In the genomic region with DNA sequence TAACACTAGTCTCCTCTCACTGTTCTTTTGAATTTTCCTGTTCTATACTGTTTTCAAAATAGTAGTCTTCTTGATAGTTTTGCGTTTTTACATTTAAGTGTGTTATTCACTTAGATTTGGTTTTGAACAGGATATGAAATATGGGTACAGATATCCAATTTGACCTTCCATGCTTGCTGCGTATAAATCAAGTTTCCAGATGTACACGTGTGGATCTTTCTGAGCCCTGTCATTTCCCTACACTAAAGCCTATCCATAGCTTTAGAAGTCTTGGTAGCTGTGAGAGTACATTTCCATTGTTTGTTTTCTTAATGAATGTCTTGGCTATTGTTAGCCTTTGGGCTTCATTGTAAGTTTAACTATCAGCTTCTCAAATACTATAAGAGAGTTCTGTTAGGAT, we compare ENCODE assay signal across 27 cellular contexts. TPM values are rescaled to one million over a fixed set of nuclear protein-coding genes. Genes with fewer than 3 reads are reported as not detected.
A peak's percentile ranks its signal among the peaks of the same experiment; 100 is the strongest.
DNase-seq lines count a peak whose midpoint lies in the region; ATAC-seq and TF ChIP-seq lines count a peak whose summit lies in the region.
"Had no signal": no experiment of that assay in that cellular context is flagged by ENCODE, and none has a peak within 500 bp of the region (broad histone marks: within the 10 kb centered on the region; RNA-seq: fewer than 3 reads in every experiment).

No MANE protein-coding gene starts in this region.

- DNase-seq in activated naive CD4-positive, alpha-beta T cell treated with anti-CD3 and anti-CD28 coated beads, Interleukin-2, amount 50 U/mL, for 16 hours = no peak
- no peak for DNase-seq in activated T-helper 1 cell treated with anti-CD3 and anti-CD28 coated beads, Interleukin-12 subunit alpha, Interleukin-12 subunit beta, Interleukin-2, Interleukin-4 antibody, amounts not matched to agents 30 ng/mL and 10 ng/mL and 1 ng/mL, durations not matched to agents 14 hours and 24 hours and 36 hours (ENCODE audit: low spot score)
- DNase-seq in fibroblast of the aortic adventitia (ENCODE audit: low read depth) = peak; percentile 15
- no peak for DNase-seq in ACHN
- DNase-seq: activated CD4-positive, alpha-beta T cell treated with anti-CD3 and anti-CD28 coated beads for 1 hour; activated CD8-positive, alpha-beta memory T cell treated with anti-CD3 and anti-CD28 coated beads, Interleukin-2, amount 50 U/mL, for 4 hours; activated naive CD4-positive, alpha-beta T cell treated with Interleukin-2 at 50 U/mL for 16 hours; DMS 273 treated with DMSO at 0.1 percent for 48 hours; effector CD8-positive, alpha-beta T cell; NCI-H1694; right lobe of liver; RPMI8226; stimulated activated CD4-positive, alpha-beta T cell treated with anti-CD3 and anti-CD28 coated beads, Interleukin-2, amount 100 ng/mL, for 48 hours; T-helper 2 cell; upper lobe of right lung had no signal

- no peaks in the 10 kb centered on the region for H3K9me3 Mint-ChIP-seq in activated naive CD4-positive, alpha-beta T cell treated with anti-CD3 and anti-CD28 coated beads, Interleukin-2, amount 50 U/mL, for 24 hours
- H3K9me3 Mint-ChIP-seq in activated T-helper 1 cell treated with anti-CD3 and anti-CD28 coated beads, Interleukin-12 subunit alpha, Interleukin-12 subunit beta, Interleukin-2, Interleukin-4 antibody, amounts not matched to agents 30 ng/mL and 10 ng/mL and 1 ng/mL, durations not matched to agents 14 hours and 24 hours and 36 hours = peaks cover 17% of the 10 kb centered on the region
- H3K9me3 Mint-ChIP-seq in stimulated activated memory B cell treated with anti-CD40 and anti-IgM and Interleukin-4, amounts not matched to agents 10 μg/mL and 1 μg/mL and 100 μg/mL, for 72 hours = peaks cover 9% of the 10 kb centered on the region

- no peaks in the 10 kb centered on the region for H3K27me3 Mint-ChIP-seq in activated naive CD4-positive, alpha-beta T cell treated with anti-CD3 and anti-CD28 coated beads, Interleukin-2, amount 50 U/mL, for 24 hours
- H3K27me3 Mint-ChIP-seq in activated T-helper 1 cell treated with anti-CD3 and anti-CD28 coated beads, Interleukin-12 subunit alpha, Interleukin-12 subunit beta, Interleukin-2, Interleukin-4 antibody, amounts not matched to agents 30 ng/mL and 10 ng/mL and 1 ng/mL, durations not matched to agents 14 hours and 24 hours and 36 hours (ENCODE audit: insufficient read depth) = no peaks in the 10 kb centered on the region
- no peaks in the 10 kb centered on the region for H3K27me3 Mint-ChIP-seq in stimulated activated memory B cell treated with anti-CD40 and anti-IgM and Interleukin-4, amounts not matched to agents 10 μg/mL and 1 μg/mL and 100 μg/mL, for 72 hours
- H3K27me3 Mint-ChIP-seq: memory B cell, progenitor cell of endocrine pancreas had no signal

- peaks cover 39% of the 10 kb centered on the region for H3K36me3 Mint-ChIP-seq in activated naive CD4-positive, alpha-beta T cell treated with anti-CD3 and anti-CD28 coated beads, Interleukin-2, amount 50 U/mL, for 24 hours
- H3K36me3 Mint-ChIP-seq in activated T-helper 1 cell treated with anti-CD3 and anti-CD28 coated beads, Interleukin-12 subunit alpha, Interleukin-12 subunit beta, Interleukin-2, Interleukin-4 antibody, amounts not matched to agents 30 ng/mL and 10 ng/mL and 1 ng/mL, durations not matched to agents 14 hours and 24 hours and 36 hours (ENCODE audit: low read depth) = peaks cover 67% of the 10 kb centered on the region
- peaks cover 81% of the 10 kb centered on the region for H3K36me3 Mint-ChIP-seq in stimulated activated memory B cell treated with anti-CD40 and anti-IgM and Interleukin-4, amounts not matched to agents 10 μg/mL and 1 μg/mL and 100 μg/mL, for 72 hours

- intact Hi-C loops in activated T-helper 1 cell treated with anti-CD3 and anti-CD28 coated beads, Interleukin-12 subunit alpha, Interleukin-12 subunit beta, Interleukin-2, Interleukin-4 antibody, amounts not matched to agents 30 ng/mL and 10 ng/mL and 1 ng/mL, durations not matched to agents 14 hours and 24 hours and 36 hours (cut with micrococcal nuclease) = loop anchor here (2.0 kb wide), 1 partner anchor 15 kb away; no protein-coding TSS in a partner anchor

- no peak for TF ChIP-seq CTCF in fibroblast of the aortic adventitia (IDR thresholded peaks at IDR 0.05; ENCODE audit: insufficient read depth, low read length)

- H3K4me3 Mint-ChIP-seq in activated naive CD4-positive, alpha-beta T cell treated with anti-CD3 and anti-CD28 coated beads, Interleukin-2, amount 50 U/mL, for 24 hours = peak overlapping the region; percentile 67
- no peak overlapping the region for H3K4me3 Mint-ChIP-seq in activated T-helper 1 cell treated with anti-CD3 and anti-CD28 coated beads, Interleukin-12 subunit alpha, Interleukin-12 subunit beta, Interleukin-2, Interleukin-4 antibody, amounts not matched to agents 30 ng/mL and 10 ng/mL and 1 ng/mL, durations not matched to agents 14 hours and 24 hours and 36 hours
- H3K4me3 Mint-ChIP-seq in stimulated activated memory B cell treated with anti-CD40 and anti-IgM and Interleukin-4, amounts not matched to agents 10 μg/mL and 1 μg/mL and 100 μg/mL, for 72 hours = no peak overlapping the region
- H3K4me3 Mint-ChIP-seq: CD14-positive monocyte, GM23338, memory B cell had no signal

- H3K27ac Mint-ChIP-seq in activated naive CD4-positive, alpha-beta T cell treated with anti-CD3 and anti-CD28 coated beads, Interleukin-2, amount 50 U/mL, for 24 hours = peak overlapping the region; percentile 89
- peak overlapping the region; percentile 14 for H3K27ac Mint-ChIP-seq in activated T-helper 1 cell treated with anti-CD3 and anti-CD28 coated beads, Interleukin-12 subunit alpha, Interleukin-12 subunit beta, Interleukin-2, Interleukin-4 antibody, amounts not matched to agents 30 ng/mL and 10 ng/mL and 1 ng/mL, durations not matched to agents 14 hours and 24 hours and 36 hours
- peak overlapping the region; percentile 33 for H3K27ac Mint-ChIP-seq in stimulated activated memory B cell treated with anti-CD40 and anti-IgM and Interleukin-4, amounts not matched to agents 10 μg/mL and 1 μg/mL and 100 μg/mL, for 72 hours
- H3K27ac Mint-ChIP-seq: CD14-positive monocyte, memory B cell had no signal

- in situ Hi-C loops in ACHN (cut with HindIII; ENCODE audit: low pct_ligation_motif_present, low pct_unique_long_range_greater_than_20kb, low sequenced_read_pairs) = no loop called here

- H3K4me3 ChIP-seq in fibroblast of the aortic adventitia (ENCODE audit: low read depth, low read length) = no peak overlapping the region
- H3K4me3 ChIP-seq: breast epithelium, gastroesophageal sphincter, GM23338, hepatocyte, right lobe of liver, SJSA1, upper lobe of right lung had no signal

- peaks cover 88% of the 10 kb centered on the region for H3K4me1 Mint-ChIP-seq in activated naive CD4-positive, alpha-beta T cell treated with anti-CD3 and anti-CD28 coated beads, Interleukin-2, amount 50 U/mL, for 24 hours
- peaks cover 83% of the 10 kb centered on the region for H3K4me1 Mint-ChIP-seq in activated T-helper 1 cell treated with anti-CD3 and anti-CD28 coated beads, Interleukin-12 subunit alpha, Interleukin-12 subunit beta, Interleukin-2, Interleukin-4 antibody, amounts not matched to agents 30 ng/mL and 10 ng/mL and 1 ng/mL, durations not matched to agents 14 hours and 24 hours and 36 hours (ENCODE audit: low read depth)
- H3K4me1 Mint-ChIP-seq in stimulated activated memory B cell treated with anti-CD40 and anti-IgM and Interleukin-4, amounts not matched to agents 10 μg/mL and 1 μg/mL and 100 μg/mL, for 72 hours = peaks cover 71% of the 10 kb centered on the region

- no peak for ATAC-seq in stimulated activated memory B cell treated with anti-CD40 and anti-IgM and Interleukin-4, amounts not matched to agents 10 μg/mL and 1 μg/mL and 100 μg/mL, for 72 hours
- ATAC-seq in HG02623 (IDR thresholded peaks at IDR 0.05; ENCODE audit: unreplicated experiment) = no peak
- ATAC-seq: esophagus mucosa, gastroesophageal sphincter, GM23338, right lobe of liver, upper lobe of right lung had no signal

RNA-seq across cellular contexts. Expression of a gene that starts 20.4 kb away (rescaled TPM):
- total RNA-seq in activated T-helper 1 cell treated with anti-CD3 and anti-CD28 coated beads, Interleukin-12 subunit alpha, Interleukin-12 subunit beta, Interleukin-2, Interleukin-4 antibody, amounts not matched to agents 30 ng/mL and 10 ng/mL and 1 ng/mL, durations not matched to agents 14 hours and 24 hours and 36 hours = 219 and 223 TPM in 2 replicates
- total RNA-seq in fibroblast of the aortic adventitia (ENCODE audit: low replicate concordance) = 41.3 and 62.6 TPM in 2 replicates

Comparison
In these comparisons a context has a peak if more than half of its experiments do, and no peak if none do; other contexts are left out.
1. H3K27ac Mint-ChIP-seq: peak in every context shown above with its lines; median percentile 89 in activated naive CD4-positive, alpha-beta T cell treated with anti-CD3 and anti-CD28 coated beads, Interleukin-2, amount 50 U/mL, for 24 hours; 33 in stimulated activated memory B cell treated with anti-CD40 and anti-IgM and Interleukin-4, amounts not matched to agents 10 μg/mL and 1 μg/mL and 100 μg/mL, for 72 hours; 14 in activated T-helper 1 cell treated with anti-CD3 and anti-CD28 coated beads, Interleukin-12 subunit alpha, Interleukin-12 subunit beta, Interleukin-2, Interleukin-4 antibody, amounts not matched to agents 30 ng/mL and 10 ng/mL and 1 ng/mL, durations not matched to agents 14 hours and 24 hours and 36 hours.